17 cellular contexts compared by ENCODE assay signal in genomic region chr9:8822667-8823025, GRCh38.
"Had no signal": no experiment of that assay in that cellular context is flagged by ENCODE, and none has a peak within 500 bp of the region (broad histone marks: within the 10 kb centered on the region; RNA-seq: fewer than 3 reads in every experiment).

No MANE protein-coding gene starts in this region.

- H3K27ac Mint-ChIP-seq: activated CD8-positive, alpha-beta T cell treated with anti-CD3 and anti-CD28 coated beads, Interleukin-2, amount 10 ng/mL, durations not matched to agents 7 days and 5 days; activated naive CD8-positive, alpha-beta T cell treated with anti-CD3 and anti-CD28 coated beads, Interleukin-2, amount 50 U/mL, for 24 hours; activated T-helper 1 cell treated with anti-CD3 and anti-CD28 coated beads, Interleukin-12 subunit alpha, Interleukin-12 subunit beta, Interleukin-2, Interleukin-4 antibody, amounts not matched to agents 30 ng/mL and 10 ng/mL and 1 ng/mL, durations not matched to agents 14 hours and 24 hours and 36 hours; immature natural killer cell; memory B cell; T-helper 1 cell treated with Interleukin-12 subunit alpha and Interleukin-12 subunit beta and Interleukin-4 antibody, amounts not matched to agents 30 μg/mL and 1 μg/mL, for 36 hours had no signal

- H3K36me3 Mint-ChIP-seq: immature natural killer cell, memory B cell, WTC11 had no signal

- H3K9me3 ChIP-seq: ascending aorta, colonic mucosa, gastroesophageal sphincter, left lung, ovary, transverse colon had no signal

- H3K4me3 ChIP-seq: ascending aorta, colonic mucosa, gastroesophageal sphincter, left lung, ovary, transverse colon had no signal

- H3K27me3 Mint-ChIP-seq: activated naive CD8-positive, alpha-beta T cell treated with anti-CD3 and anti-CD28 coated beads, Interleukin-2, amount 50 U/mL, for 24 hours; memory B cell had no signal

- H3K9me3 Mint-ChIP-seq: activated T-helper 1 cell treated with anti-CD3 and anti-CD28 coated beads, Interleukin-12 subunit alpha, Interleukin-12 subunit beta, Interleukin-2, Interleukin-4 antibody, amounts not matched to agents 30 ng/mL and 10 ng/mL and 1 ng/mL, durations not matched to agents 14 hours and 24 hours and 36 hours; T-helper 1 cell treated with Interleukin-12 subunit alpha and Interleukin-12 subunit beta and Interleukin-4 antibody, amounts not matched to agents 30 μg/mL and 1 μg/mL, for 36 hours had no signal

- H3K4me3 Mint-ChIP-seq: activated CD8-positive, alpha-beta T cell treated with anti-CD3 and anti-CD28 coated beads, Interleukin-2, amount 10 ng/mL, durations not matched to agents 7 days and 5 days; activated naive CD8-positive, alpha-beta T cell treated with anti-CD3 and anti-CD28 coated beads, Interleukin-2, amount 50 U/mL, for 24 hours; activated T-helper 1 cell treated with anti-CD3 and anti-CD28 coated beads, Interleukin-12 subunit alpha, Interleukin-12 subunit beta, Interleukin-2, Interleukin-4 antibody, amounts not matched to agents 30 ng/mL and 10 ng/mL and 1 ng/mL, durations not matched to agents 14 hours and 24 hours and 36 hours; immature natural killer cell; memory B cell; T-helper 1 cell treated with Interleukin-12 subunit alpha and Interleukin-12 subunit beta and Interleukin-4 antibody, amounts not matched to agents 30 μg/mL and 1 μg/mL, for 36 hours; WTC11 had no signal

- H3K27me3 ChIP-seq: ascending aorta, colonic mucosa, gastroesophageal sphincter, left lung, ovary, transverse colon had no signal

- ATAC-seq: activated CD8-positive, alpha-beta T cell treated with anti-CD3 and anti-CD28 coated beads, Interleukin-2, amount 10 ng/mL, durations not matched to agents 7 days and 5 days; activated naive CD8-positive, alpha-beta T cell treated with anti-CD3 and anti-CD28 coated beads, Interleukin-2, amount 50 U/mL, for 24 hours; gastroesophageal sphincter; left lung; SK-N-SH treated with all-trans-retinoic acid at 6 μM for 48 hours; WTC11 had no signal

- H3K27ac ChIP-seq: colonic mucosa, gastroesophageal sphincter, left lung, ovary, transverse colon had no signal

- DNase-seq: activated CD4-positive, alpha-beta T cell treated with anti-CD3 and anti-CD28 coated beads for 48 hours; activated CD8-positive, alpha-beta memory T cell treated with anti-CD3 and anti-CD28 coated beads, Interleukin-2, amount 50 U/mL, for 48 hours; activated CD8-positive, alpha-beta T cell treated with anti-CD3 and anti-CD28 coated beads, Interleukin-2, amount 10 ng/mL, durations not matched to agents 7 days and 5 days; activated naive CD4-positive, alpha-beta T cell treated with Interleukin-2 at 50 U/mL for 16 hours; activated naive CD8-positive, alpha-beta T cell treated with anti-CD3 and anti-CD28 coated beads, Interleukin-2, amount 50 U/mL, for 24 hours; colonic mucosa; immature natural killer cell; left lung; ovary; transverse colon had no signal

- H3K4me1 Mint-ChIP-seq: activated naive CD8-positive, alpha-beta T cell treated with anti-CD3 and anti-CD28 coated beads, Interleukin-2, amount 50 U/mL, for 24 hours; immature natural killer cell; memory B cell had no signal

- H3K4me1 ChIP-seq: colonic mucosa, gastroesophageal sphincter, left lung, transverse colon had no signal

- H3K36me3 ChIP-seq: ascending aorta, colonic mucosa, gastroesophageal sphincter, left lung, ovary, transverse colon had no signal
